In the genomic region with DNA sequence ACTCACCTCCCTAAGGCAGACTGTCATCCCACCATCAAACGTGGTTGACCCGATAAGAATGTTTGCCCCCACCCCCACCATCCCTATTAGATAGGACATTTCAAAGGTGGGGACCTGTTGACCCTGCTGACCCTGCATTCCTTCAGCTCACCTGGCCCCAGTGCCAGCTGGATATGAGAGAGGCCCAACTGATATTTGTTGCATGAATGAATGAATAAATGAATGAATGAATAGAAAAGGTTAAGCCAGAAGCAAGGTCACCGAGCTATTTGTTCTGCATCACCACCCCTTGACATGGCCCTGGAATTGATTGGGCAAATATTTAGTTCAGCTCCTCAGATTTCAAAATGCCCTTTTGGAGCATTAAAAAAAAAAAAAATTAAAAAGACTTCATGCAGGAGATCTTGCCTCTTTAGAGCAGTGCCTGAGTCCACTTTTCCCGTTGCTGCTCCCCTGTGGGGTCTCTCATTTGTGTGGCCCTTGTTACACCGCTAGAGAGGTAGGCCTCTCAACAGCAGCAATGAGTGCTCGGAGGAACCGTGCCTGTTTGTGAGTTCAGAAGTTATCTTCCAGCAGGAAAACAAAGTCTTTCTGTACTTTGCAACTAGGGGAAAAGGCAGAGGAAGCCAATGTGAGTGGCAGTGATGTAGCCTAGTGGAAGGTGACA, we compare ENCODE assay signal across 1 cellular context.
A peak's percentile ranks its signal among the peaks of the same experiment; 100 is the strongest.
TF ChIP-seq lines count a peak whose summit lies in the region.

No MANE protein-coding gene starts in this region.

TF ChIP-seq in HepG2, 621 proteins besides CTCF, POLR2A, EP300 and RAD21 (continued from another document and continues in another):
- TF ChIP-seq AGO1 (IDR thresholded peaks at IDR 0.05; ENCODE audit: low read depth, low read length, poor library complexity, severe bottlenecking) (no peak), ZSCAN12 (CRISPR knock-in tag; IDR thresholded peaks at IDR 0.05) (no peak), CEBPG (CRISPR knock-in tag; IDR thresholded peaks at IDR 0.05) (peak; percentile 28; the same call in 1 of the 2 replicates), THYN1 (CRISPR knock-in tag; IDR thresholded peaks at IDR 0.05; ENCODE audit: borderline replicate concordance, low read depth) (no peak), ZNF121 (CRISPR knock-in tag; IDR thresholded peaks at IDR 0.05) (no peak), ZNF260 (CRISPR knock-in tag; IDR thresholded peaks at IDR 0.05; ENCODE audit: borderline replicate concordance, low read depth) (no peak), ZNF253 (CRISPR knock-in tag; IDR thresholded peaks at IDR 0.05; ENCODE audit: borderline replicate concordance) (no peak), TARDBP (CRISPR knock-in tag; IDR thresholded peaks at IDR 0.05) (peak; percentile 44; the same call in 1 of the 2 replicates), ZNF207 (IDR thresholded peaks at IDR 0.05; ENCODE audit: borderline replicate concordance) (no peak), RFXAP (CRISPR knock-in tag; IDR thresholded peaks at IDR 0.05; ENCODE audit: borderline replicate concordance) (no peak), CBX2 (IDR thresholded peaks at IDR 0.05; ENCODE audit: low read depth, low read length) (no peak), CBX2 (CRISPR knock-in tag; IDR thresholded peaks at IDR 0.05; ENCODE audit: low read depth) (no peak)
- TF ChIP-seq, protein P1, sequence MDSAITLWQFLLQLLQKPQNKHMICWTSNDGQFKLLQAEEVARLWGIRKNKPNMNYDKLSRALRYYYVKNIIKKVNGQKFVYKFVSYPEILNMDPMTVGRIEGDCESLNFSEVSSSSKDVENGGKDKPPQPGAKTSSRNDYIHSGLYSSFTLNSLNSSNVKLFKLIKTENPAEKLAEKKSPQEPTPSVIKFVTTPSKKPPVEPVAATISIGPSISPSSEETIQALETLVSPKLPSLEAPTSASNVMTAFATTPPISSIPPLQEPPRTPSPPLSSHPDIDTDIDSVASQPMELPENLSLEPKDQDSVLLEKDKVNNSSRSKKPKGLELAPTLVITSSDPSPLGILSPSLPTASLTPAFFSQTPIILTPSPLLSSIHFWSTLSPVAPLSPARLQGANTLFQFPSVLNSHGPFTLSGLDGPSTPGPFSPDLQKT (CRISPR knock-in tag; IDR thresholded peaks at IDR 0.05; ENCODE audit: borderline replicate concordance) = no peak
- TF ChIP-seq, protein P2, sequence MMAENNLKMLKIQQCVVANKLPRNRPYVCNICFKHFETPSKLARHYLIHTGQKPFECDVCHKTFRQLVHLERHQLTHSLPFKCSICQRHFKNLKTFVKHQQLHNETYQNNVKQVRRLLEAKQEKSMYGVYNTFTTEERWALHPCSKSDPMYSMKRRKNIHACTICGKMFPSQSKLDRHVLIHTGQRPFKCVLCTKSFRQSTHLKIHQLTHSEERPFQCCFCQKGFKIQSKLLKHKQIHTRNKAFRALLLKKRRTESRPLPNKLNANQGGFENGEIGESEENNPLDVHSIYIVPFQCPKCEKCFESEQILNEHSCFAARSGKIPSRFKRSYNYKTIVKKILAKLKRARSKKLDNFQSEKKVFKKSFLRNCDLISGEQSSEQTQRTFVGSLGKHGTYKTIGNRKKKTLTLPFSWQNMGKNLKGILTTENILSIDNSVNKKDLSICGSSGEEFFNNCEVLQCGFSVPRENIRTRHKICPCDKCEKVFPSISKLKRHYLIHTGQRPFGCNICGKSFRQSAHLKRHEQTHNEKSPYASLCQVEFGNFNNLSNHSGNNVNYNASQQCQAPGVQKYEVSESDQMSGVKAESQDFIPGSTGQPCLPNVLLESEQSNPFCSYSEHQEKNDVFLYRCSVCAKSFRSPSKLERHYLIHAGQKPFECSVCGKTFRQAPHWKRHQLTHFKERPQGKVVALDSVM (CRISPR knock-in tag; IDR thresholded peaks at IDR 0.05) = no peak
- TF ChIP-seq, protein P3, sequence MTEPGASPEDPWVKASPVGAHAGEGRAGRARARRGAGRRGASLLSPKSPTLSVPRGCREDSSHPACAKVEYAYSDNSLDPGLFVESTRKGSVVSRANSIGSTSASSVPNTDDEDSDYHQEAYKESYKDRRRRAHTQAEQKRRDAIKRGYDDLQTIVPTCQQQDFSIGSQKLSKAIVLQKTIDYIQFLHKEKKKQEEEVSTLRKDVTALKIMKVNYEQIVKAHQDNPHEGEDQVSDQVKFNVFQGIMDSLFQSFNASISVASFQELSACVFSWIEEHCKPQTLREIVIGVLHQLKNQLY (CRISPR knock-in tag; IDR thresholded peaks at IDR 0.05) = peak; percentile 82; the same call in 1 of the 2 replicates
- TF ChIP-seq, protein P4, sequence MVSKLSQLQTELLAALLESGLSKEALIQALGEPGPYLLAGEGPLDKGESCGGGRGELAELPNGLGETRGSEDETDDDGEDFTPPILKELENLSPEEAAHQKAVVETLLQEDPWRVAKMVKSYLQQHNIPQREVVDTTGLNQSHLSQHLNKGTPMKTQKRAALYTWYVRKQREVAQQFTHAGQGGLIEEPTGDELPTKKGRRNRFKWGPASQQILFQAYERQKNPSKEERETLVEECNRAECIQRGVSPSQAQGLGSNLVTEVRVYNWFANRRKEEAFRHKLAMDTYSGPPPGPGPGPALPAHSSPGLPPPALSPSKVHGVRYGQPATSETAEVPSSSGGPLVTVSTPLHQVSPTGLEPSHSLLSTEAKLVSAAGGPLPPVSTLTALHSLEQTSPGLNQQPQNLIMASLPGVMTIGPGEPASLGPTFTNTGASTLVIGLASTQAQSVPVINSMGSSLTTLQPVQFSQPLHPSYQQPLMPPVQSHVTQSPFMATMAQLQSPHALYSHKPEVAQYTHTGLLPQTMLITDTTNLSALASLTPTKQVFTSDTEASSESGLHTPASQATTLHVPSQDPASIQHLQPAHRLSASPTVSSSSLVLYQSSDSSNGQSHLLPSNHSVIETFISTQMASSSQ (IDR thresholded peaks at IDR 0.05; ENCODE audit: low read depth) = 0 out of 2 replicates have a peak, but pooled peaks have one; percentile 45
- TF ChIP-seq, protein P4 (CRISPR knock-in tag; IDR thresholded peaks at IDR 0.05; ENCODE audit: borderline replicate concordance) = peak; percentile 80; the same call in 1 of the 2 replicates
- TF ChIP-seq, protein P5, sequence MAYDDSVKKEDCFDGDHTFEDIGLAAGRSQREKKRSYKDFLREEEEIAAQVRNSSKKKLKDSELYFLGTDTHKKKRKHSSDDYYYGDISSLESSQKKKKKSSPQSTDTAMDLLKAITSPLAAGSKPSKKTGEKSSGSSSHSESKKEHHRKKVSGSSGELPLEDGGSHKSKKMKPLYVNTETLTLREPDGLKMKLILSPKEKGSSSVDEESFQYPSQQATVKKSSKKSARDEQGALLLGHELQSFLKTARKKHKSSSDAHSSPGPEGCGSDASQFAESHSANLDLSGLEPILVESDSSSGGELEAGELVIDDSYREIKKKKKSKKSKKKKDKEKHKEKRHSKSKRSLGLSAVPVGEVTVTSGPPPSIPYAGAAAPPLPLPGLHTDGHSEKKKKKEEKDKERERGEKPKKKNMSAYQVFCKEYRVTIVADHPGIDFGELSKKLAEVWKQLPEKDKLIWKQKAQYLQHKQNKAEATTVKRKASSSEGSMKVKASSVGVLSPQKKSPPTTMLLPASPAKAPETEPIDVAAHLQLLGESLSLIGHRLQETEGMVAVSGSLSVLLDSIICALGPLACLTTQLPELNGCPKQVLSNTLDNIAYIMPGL (CRISPR knock-in tag; IDR thresholded peaks at IDR 0.05; ENCODE audit: borderline replicate concordance in 1 of 2, low read depth in 1 of 2) = no peak; a peak in 1 of 4 replicates
- TF ChIP-seq, protein P6, sequence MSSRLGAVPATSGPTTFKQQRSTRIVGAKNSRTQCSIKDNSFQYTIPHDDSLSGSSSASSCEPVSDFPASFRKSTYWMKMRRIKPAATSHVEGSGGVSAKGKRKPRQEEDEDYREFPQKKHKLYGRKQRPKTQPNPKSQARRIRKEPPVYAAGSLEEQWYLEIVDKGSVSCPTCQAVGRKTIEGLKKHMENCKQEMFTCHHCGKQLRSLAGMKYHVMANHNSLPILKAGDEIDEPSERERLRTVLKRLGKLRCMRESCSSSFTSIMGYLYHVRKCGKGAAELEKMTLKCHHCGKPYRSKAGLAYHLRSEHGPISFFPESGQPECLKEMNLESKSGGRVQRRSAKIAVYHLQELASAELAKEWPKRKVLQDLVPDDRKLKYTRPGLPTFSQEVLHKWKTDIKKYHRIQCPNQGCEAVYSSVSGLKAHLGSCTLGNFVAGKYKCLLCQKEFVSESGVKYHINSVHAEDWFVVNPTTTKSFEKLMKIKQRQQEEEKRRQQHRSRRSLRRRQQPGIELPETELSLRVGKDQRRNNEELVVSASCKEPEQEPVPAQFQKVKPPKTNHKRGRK (CRISPR knock-in tag; IDR thresholded peaks at IDR 0.05) = no peak
- TF ChIP-seq, protein P7, sequence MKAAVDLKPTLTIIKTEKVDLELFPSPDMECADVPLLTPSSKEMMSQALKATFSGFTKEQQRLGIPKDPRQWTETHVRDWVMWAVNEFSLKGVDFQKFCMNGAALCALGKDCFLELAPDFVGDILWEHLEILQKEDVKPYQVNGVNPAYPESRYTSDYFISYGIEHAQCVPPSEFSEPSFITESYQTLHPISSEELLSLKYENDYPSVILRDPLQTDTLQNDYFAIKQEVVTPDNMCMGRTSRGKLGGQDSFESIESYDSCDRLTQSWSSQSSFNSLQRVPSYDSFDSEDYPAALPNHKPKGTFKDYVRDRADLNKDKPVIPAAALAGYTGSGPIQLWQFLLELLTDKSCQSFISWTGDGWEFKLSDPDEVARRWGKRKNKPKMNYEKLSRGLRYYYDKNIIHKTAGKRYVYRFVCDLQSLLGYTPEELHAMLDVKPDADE (CRISPR knock-in tag; IDR thresholded peaks at IDR 0.05) = no peak
- TF ChIP-seq, protein P8, sequence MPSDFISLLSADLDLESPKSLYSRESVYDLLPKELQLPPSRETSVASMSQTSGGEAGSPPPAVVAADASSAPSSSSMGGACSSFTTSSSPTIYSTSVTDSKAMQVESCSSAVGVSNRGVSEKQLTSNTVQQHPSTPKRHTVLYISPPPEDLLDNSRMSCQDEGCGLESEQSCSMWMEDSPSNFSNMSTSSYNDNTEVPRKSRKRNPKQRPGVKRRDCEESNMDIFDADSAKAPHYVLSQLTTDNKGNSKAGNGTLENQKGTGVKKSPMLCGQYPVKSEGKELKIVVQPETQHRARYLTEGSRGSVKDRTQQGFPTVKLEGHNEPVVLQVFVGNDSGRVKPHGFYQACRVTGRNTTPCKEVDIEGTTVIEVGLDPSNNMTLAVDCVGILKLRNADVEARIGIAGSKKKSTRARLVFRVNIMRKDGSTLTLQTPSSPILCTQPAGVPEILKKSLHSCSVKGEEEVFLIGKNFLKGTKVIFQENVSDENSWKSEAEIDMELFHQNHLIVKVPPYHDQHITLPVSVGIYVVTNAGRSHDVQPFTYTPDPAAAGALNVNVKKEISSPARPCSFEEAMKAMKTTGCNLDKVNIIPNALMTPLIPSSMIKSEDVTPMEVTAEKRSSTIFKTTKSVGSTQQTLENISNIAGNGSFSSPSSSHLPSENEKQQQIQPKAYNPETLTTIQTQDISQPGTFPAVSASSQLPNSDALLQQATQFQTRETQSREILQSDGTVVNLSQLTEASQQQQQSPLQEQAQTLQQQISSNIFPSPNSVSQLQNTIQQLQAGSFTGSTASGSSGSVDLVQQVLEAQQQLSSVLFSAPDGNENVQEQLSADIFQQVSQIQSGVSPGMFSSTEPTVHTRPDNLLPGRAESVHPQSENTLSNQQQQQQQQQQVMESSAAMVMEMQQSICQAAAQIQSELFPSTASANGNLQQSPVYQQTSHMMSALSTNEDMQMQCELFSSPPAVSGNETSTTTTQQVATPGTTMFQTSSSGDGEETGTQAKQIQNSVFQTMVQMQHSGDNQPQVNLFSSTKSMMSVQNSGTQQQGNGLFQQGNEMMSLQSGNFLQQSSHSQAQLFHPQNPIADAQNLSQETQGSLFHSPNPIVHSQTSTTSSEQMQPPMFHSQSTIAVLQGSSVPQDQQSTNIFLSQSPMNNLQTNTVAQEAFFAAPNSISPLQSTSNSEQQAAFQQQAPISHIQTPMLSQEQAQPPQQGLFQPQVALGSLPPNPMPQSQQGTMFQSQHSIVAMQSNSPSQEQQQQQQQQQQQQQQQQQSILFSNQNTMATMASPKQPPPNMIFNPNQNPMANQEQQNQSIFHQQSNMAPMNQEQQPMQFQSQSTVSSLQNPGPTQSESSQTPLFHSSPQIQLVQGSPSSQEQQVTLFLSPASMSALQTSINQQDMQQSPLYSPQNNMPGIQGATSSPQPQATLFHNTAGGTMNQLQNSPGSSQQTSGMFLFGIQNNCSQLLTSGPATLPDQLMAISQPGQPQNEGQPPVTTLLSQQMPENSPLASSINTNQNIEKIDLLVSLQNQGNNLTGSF (CRISPR knock-in tag; IDR thresholded peaks at IDR 0.05) = no peak
- TF ChIP-seq, protein P9, sequence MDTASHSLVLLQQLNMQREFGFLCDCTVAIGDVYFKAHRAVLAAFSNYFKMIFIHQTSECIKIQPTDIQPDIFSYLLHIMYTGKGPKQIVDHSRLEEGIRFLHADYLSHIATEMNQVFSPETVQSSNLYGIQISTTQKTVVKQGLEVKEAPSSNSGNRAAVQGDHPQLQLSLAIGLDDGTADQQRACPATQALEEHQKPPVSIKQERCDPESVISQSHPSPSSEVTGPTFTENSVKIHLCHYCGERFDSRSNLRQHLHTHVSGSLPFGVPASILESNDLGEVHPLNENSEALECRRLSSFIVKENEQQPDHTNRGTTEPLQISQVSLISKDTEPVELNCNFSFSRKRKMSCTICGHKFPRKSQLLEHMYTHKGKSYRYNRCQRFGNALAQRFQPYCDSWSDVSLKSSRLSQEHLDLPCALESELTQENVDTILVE (CRISPR knock-in tag; IDR thresholded peaks at IDR 0.05) = peak; percentile 60; the same call in 1 of the 2 replicates
